Comparison of ENCODE assay signal across 1 cellular context in genomic region chr2:3303583-3304406, GRCh38.
A peak's percentile ranks its signal among the peaks of the same experiment; 100 is the strongest.
TF ChIP-seq lines count a peak whose summit lies in the region.

No MANE protein-coding gene starts in this region.

TF ChIP-seq in HepG2, 621 proteins besides CTCF, POLR2A, EP300 and RAD21 (continued from another document and continues in another):
- TF ChIP-seq ZNF407 (CRISPR knock-in tag; IDR thresholded peaks at IDR 0.05; ENCODE audit: not compliant biosample characterization) (no peak), GABPB1 (CRISPR knock-in tag; IDR thresholded peaks at IDR 0.05) (0 out of 2 replicates have a peak, but pooled peaks have one; percentile 55), MAX (IDR thresholded peaks at IDR 0.05) (peak; percentile 92), ZBTB20 (CRISPR knock-in tag; IDR thresholded peaks at IDR 0.05; ENCODE audit: borderline replicate concordance, low read depth) (no peak), MED8 (CRISPR knock-in tag; IDR thresholded peaks at IDR 0.05; ENCODE audit: insufficient replicate concordance) (no peak), CBX5 (CRISPR knock-in tag; IDR thresholded peaks at IDR 0.05; ENCODE audit: borderline replicate concordance) (peak; percentile 43; the same call in 1 of the 2 replicates), ZNF589 (CRISPR knock-in tag; conservative IDR thresholded peaks at IDR 0.05) (0 out of 2 replicates have a peak, but pooled peaks have one; percentile 52), SKIL (CRISPR knock-in tag; IDR thresholded peaks at IDR 0.05; ENCODE audit: borderline replicate concordance) (peak; percentile 82), TGIF2 (CRISPR knock-in tag; IDR thresholded peaks at IDR 0.05) (peak; percentile 45; the same call in 1 of the 2 replicates), SALL1 (CRISPR knock-in tag; IDR thresholded peaks at IDR 0.05) (peak; percentile 69), NFATC3 (CRISPR knock-in tag; IDR thresholded peaks at IDR 0.05) (no peak), ZNF124 (CRISPR knock-in tag; IDR thresholded peaks at IDR 0.05) (0 out of 2 replicates have a peak, but pooled peaks have one; percentile 56), PHF21A (CRISPR knock-in tag; IDR thresholded peaks at IDR 0.05) (no peak), TARDBP (CRISPR knock-in tag; IDR thresholded peaks at IDR 0.05) (peak; percentile 80), ZNF713 (CRISPR knock-in tag; IDR thresholded peaks at IDR 0.05) (no peak), ATF3 (CRISPR knock-in tag; IDR thresholded peaks at IDR 0.05) (no peak), U2AF2 (IDR thresholded peaks at IDR 0.05; ENCODE audit: low read depth, low read length) (no peak), ASH2L (IDR thresholded peaks at IDR 0.05; ENCODE audit: insufficient read length, low read depth, low read length) (peak; percentile 43), MLX (CRISPR knock-in tag; IDR thresholded peaks at IDR 0.05) (peak; percentile 79), NR2F6 (IDR thresholded peaks at IDR 0.05) (0 out of 2 replicates have a peak, but pooled peaks have one; percentile 29), NR2F6 (CRISPR knock-in tag; IDR thresholded peaks at IDR 0.05) (peak; percentile 65), THAP8 (CRISPR knock-in tag; IDR thresholded peaks at IDR 0.05; ENCODE audit: borderline replicate concordance) (no peak), SIN3A (IDR thresholded peaks at IDR 0.05; ENCODE audit: borderline replicate concordance, low read depth, low read length) (0 out of 2 replicates have a peak, but pooled peaks have one; percentile 31), ZNF121 (CRISPR knock-in tag; IDR thresholded peaks at IDR 0.05) (no peak), BATF2 (CRISPR knock-in tag; IDR thresholded peaks at IDR 0.05) (0 out of 2 replicates have a peak, but pooled peaks have one; percentile 53), ZNF710 (CRISPR knock-in tag; IDR thresholded peaks at IDR 0.05; ENCODE audit: borderline replicate concordance) (0 out of 2 replicates have a peak, but pooled peaks have one; percentile 17), ZNF646 (CRISPR knock-in tag; IDR thresholded peaks at IDR 0.05) (no peak), FOXJ3 (CRISPR knock-in tag; IDR thresholded peaks at IDR 0.05; ENCODE audit: borderline replicate concordance) (peak; percentile 42; the same call in 1 of the 2 replicates), SRY (CRISPR knock-in tag; IDR thresholded peaks at IDR 0.05) (peak; percentile 92), IRF2 (CRISPR knock-in tag; IDR thresholded peaks at IDR 0.05) (peak; percentile 74), THRA (CRISPR knock-in tag; IDR thresholded peaks at IDR 0.05; ENCODE audit: borderline replicate concordance) (peak; percentile 71; the same call in 1 of the 2 replicates), ZNF335 (CRISPR knock-in tag; IDR thresholded peaks at IDR 0.05) (0 out of 2 replicates have a peak, but pooled peaks have one; percentile 59), MXI1 (IDR thresholded peaks at IDR 0.05; ENCODE audit: borderline replicate concordance, low read depth, low read length) (peak; percentile 69; the same call in 1 of the 3 replicates)
